ENCODE assay signal across 10 cellular contexts in the genomic region with DNA sequence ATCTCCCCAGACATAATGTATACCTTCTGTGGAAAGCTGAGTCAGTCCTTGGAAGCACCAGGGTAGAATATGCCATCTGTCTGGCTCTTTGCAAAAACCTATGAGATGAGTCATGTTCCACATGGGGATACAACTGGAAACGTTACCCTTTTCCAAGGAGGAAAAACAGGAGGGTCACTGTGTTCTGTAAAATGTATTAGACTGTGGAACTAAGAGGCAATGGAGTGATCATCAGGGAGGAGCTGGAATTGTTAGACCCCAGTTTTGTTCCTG. TPM values are rescaled to one million over a fixed set of nuclear protein-coding genes. Genes with fewer than 3 reads are reported as not detected.
A peak's percentile ranks its signal among the peaks of the same experiment; 100 is the strongest.
DNase-seq lines count a peak whose midpoint lies in the region; ATAC-seq and TF ChIP-seq lines count a peak whose summit lies in the region.
"Had no signal": no experiment of that assay in that cellular context is flagged by ENCODE, and none has a peak within 500 bp of the region (broad histone marks: within the 10 kb centered on the region; RNA-seq: fewer than 3 reads in every experiment).

No MANE protein-coding gene starts in this region.

- no peak for TF ChIP-seq CTCF in BJ (IDR thresholded peaks at IDR 0.05; ENCODE audit: insufficient read depth, low read depth, low read length)
- TF ChIP-seq CTCF in uterus (IDR thresholded peaks at IDR 0.05) = no peak

- ATAC-seq in aorta (ENCODE audit: low FRiP score) = no peak

- no peaks in the 10 kb centered on the region for H3K27me3 Mint-ChIP-seq in dendritic cell treated with granulocyte-macrophage colony-stimulating factor and Interleukin-4, amounts not matched to agents 40 ng/mL and 50 ng/mL, for 4 days

- H3K27ac ChIP-seq in aorta (ENCODE audit: low read depth in 1 of 2, low read length in 2 of 2) (no peak overlapping the region), uterus (no peak overlapping the region)
- H3K27ac ChIP-seq: neutrophil had no signal

- H3K27ac Mint-ChIP-seq in dendritic cell treated with granulocyte-macrophage colony-stimulating factor and Interleukin-4, amounts not matched to agents 40 ng/mL and 50 ng/mL, for 4 days = peak overlapping the region; percentile 58

- no peaks in the 10 kb centered on the region for H3K9me3 Mint-ChIP-seq in dendritic cell treated with granulocyte-macrophage colony-stimulating factor and Interleukin-4, amounts not matched to agents 40 ng/mL and 50 ng/mL, for 4 days

- DNase-seq in BJ (ENCODE audit: low read depth) (peak; percentile 71), NCI-H69 (lab: John Stamatoyannopoulos, UW) (peak; percentile 69), occipital lobe (lab: John Stamatoyannopoulos, UW) (peak; percentile 2), aorta (no peak), SIG-M5 (lab: John Stamatoyannopoulos, UW) (no peak), uterus (no peak), NCI-H2029 treated with DMSO at 0.1 percent for 48 hours (lab: John Stamatoyannopoulos, UW) (no peak)
- DNase-seq: cerebellar nuclear complex had no signal

- no peak for TF ChIP-seq POLR2A in uterus (IDR thresholded peaks at IDR 0.05)

- H3K27me3 ChIP-seq in BJ (ENCODE audit: control insufficient read depth, insufficient read depth, low read length) (no peaks in the 10 kb centered on the region), aorta (ENCODE audit: control insufficient read depth in 1 of 2, insufficient read depth in 2 of 2, low read length in 1 of 2) (no peaks in the 10 kb centered on the region), uterus (no peaks in the 10 kb centered on the region)
- H3K27me3 ChIP-seq: neutrophil had no signal

- 8 to 10% methylated on average over 1 of the region's 1 CpG for WGBS in aorta, 2 donors

- H3K9me3 ChIP-seq in aorta (ENCODE audit: control insufficient read depth, low read length) (no peaks in the 10 kb centered on the region), uterus (no peaks in the 10 kb centered on the region)
- H3K9me3 ChIP-seq: neutrophil had no signal

- CTCF ChIA-PET in BJ (lab: Yijun Ruan, JAX) = interaction anchor here (1.2 to 2.0 kb wide), 3 partner anchors 14 to 16 kb away, joined by 3 to 10 read pairs (median 3); a partner anchor contains a TSS

- H3K4me1 Mint-ChIP-seq in dendritic cell treated with granulocyte-macrophage colony-stimulating factor and Interleukin-4, amounts not matched to agents 40 ng/mL and 50 ng/mL, for 4 days (ENCODE audit: low read depth) = peaks cover 18% of the 10 kb centered on the region

- H3K4me3 ChIP-seq in BJ (ENCODE audit: low read depth, low read length) (no peak overlapping the region), aorta (ENCODE audit: low read length in 2 of 2) (no peak overlapping the region), uterus (no peak overlapping the region)

- H3K4me1 ChIP-seq in aorta (ENCODE audit: control insufficient read depth in 1 of 2, insufficient read depth in 2 of 2, low read length in 2 of 2) = no peaks in the 10 kb centered on the region
- H3K4me1 ChIP-seq in uterus = no peaks in the 10 kb centered on the region

- H3K36me3 ChIP-seq in BJ (ENCODE audit: control insufficient read depth, insufficient read depth, low read length) (peaks cover 30% of the 10 kb centered on the region), aorta (ENCODE audit: control insufficient read depth in 1 of 2, insufficient read depth in 2 of 2, low read length in 1 of 2) (peaks cover 18 to 21% of the 10 kb centered on the region in 2 donors), uterus (no peaks in the 10 kb centered on the region)

- no peak overlapping the region for H3K4me3 Mint-ChIP-seq in dendritic cell treated with granulocyte-macrophage colony-stimulating factor and Interleukin-4, amounts not matched to agents 40 ng/mL and 50 ng/mL, for 4 days

- intact Hi-C loops in dendritic cell treated with granulocyte-macrophage colony-stimulating factor and Interleukin-4, amounts not matched to agents 40 ng/mL and 50 ng/mL, for 4 days (cut with micrococcal nuclease) = no loop called here
- intact Hi-C loops in aorta (cut with DNase I) = no loop called here
- intact Hi-C loops in uterus (cut with DNase I; ENCODE audit: low total_unique reads) = no loop called here

- peaks cover 100% of the 10 kb centered on the region for H3K36me3 Mint-ChIP-seq in dendritic cell treated with granulocyte-macrophage colony-stimulating factor and Interleukin-4, amounts not matched to agents 40 ng/mL and 50 ng/mL, for 4 days (ENCODE audit: low read depth)

- POLR2A ChIA-PET in BJ (lab: Charles Lee) = interaction anchor here (0.5 kb wide), 1 partner anchor 16 kb away, joined by 3 read pairs; no protein-coding TSS in a partner anchor

RNA-seq across cellular contexts. Expression of a gene that starts 16.1 kb away (rescaled TPM):
- polyA plus RNA-seq in BJ (2011; rRNA removed) (199 and 255 TPM in 2 replicates), aorta (100 to 1,000 TPM; 144 to 162 TPM)
- polyA minus RNA-seq in BJ (2011; rRNA and poly(A)+ RNA removed) = 111 and 153 TPM in 2 replicates
- total RNA-seq in occipital lobe (82.0 TPM), aorta (100 to 1,000 TPM; 115 to 118 TPM), uterus (100 to 1,000 TPM in 1 of 4 donors, 10 to 100 TPM in 3; 73.5 to 114 (median 89.1) TPM)

RNA-seq across cellular contexts. Expression of a gene that starts 40.1 kb away (rescaled TPM):
- polyA plus RNA-seq in BJ (2011; rRNA removed) (138 and 171 TPM in 2 replicates), aorta (10 to 100 TPM; 16.5 to 22.7 TPM)
- 106 and 143 TPM in 2 replicates for polyA minus RNA-seq in BJ (2011; rRNA and poly(A)+ RNA removed)
- total RNA-seq in occipital lobe (56.3 TPM), aorta (10 to 100 TPM; 64.0 to 67.6 TPM), uterus (100 to 1,000 TPM in 2 of 4 donors, 10 to 100 TPM in 2; 66.8 to 240 (median 92.6) TPM)

RNA-seq across cellular contexts. Expression of a gene that starts 43.7 kb away (rescaled TPM):
- polyA plus RNA-seq in BJ (2011; rRNA removed) (12.5 and 19.8 TPM in 2 replicates), aorta (1 to 10 TPM; 7.7 to 9.6 TPM)
- 31.4 and 41.8 TPM in 2 replicates for polyA minus RNA-seq in BJ (2011; rRNA and poly(A)+ RNA removed)
- total RNA-seq in occipital lobe (6.9 TPM), aorta (10 to 100 TPM; 18.4 to 24.0 TPM), uterus (10 to 100 TPM in 2 of 4 donors, 1 to 10 TPM in 2; 6.4 to 31.9 (median 10.9) TPM)

RNA-seq across cellular contexts. Expression of a gene that starts 48.4 kb away (rescaled TPM):
- 60.4 and 71.0 TPM in 2 replicates for polyA plus RNA-seq in BJ (2011; rRNA removed)
- 20.4 and 34.6 TPM in 2 replicates for polyA minus RNA-seq in BJ (2011; rRNA and poly(A)+ RNA removed)
- 75.3 TPM for total RNA-seq in occipital lobe
- total RNA-seq in aorta = 10 to 100 TPM; 37.1 to 40.8 TPM
- 10 to 100 TPM; 26.7 to 28.7 TPM for polyA plus RNA-seq in aorta
- 10 to 100 TPM; 22.3 to 53.5 (median 32.7) TPM for total RNA-seq in uterus

Comparison
In these comparisons a context has a peak if more than half of its experiments do, and no peak if none do; other contexts are left out.
1. DNase-seq: peak in BJ (single experiment), NCI-H69 (single experiment) and occipital lobe (single experiment); none in aorta (0 of 2), SIG-M5 (single experiment), uterus (0 of 2) and NCI-H2029 treated with DMSO at 0.1 percent for 48 hours (single experiment).